8 cellular contexts compared by ENCODE assay signal in genomic region chr16:46387720-46388119, GRCh38.
DNase-seq lines count a peak whose midpoint lies in the region; ATAC-seq and TF ChIP-seq lines count a peak whose summit lies in the region.
"Not testable (repeated sequence)": the region's sequence is repeated elsewhere in the genome, so short reads cannot be mapped to it uniquely, and the experiment has no call there.

No MANE protein-coding gene starts in this region.

- not testable (repeated sequence) for H2AFZ ChIP-seq in GM23338

- not testable (repeated sequence) for H3K4me3 Mint-ChIP-seq in GM23338; activated T-helper 1 cell treated with anti-CD3 and anti-CD28 coated beads, Interleukin-12 subunit alpha, Interleukin-12 subunit beta, Interleukin-2, Interleukin-4 antibody, amounts not matched to agents 30 ng/mL and 10 ng/mL and 1 ng/mL, durations not matched to agents 14 hours and 24 hours and 36 hours

- H3K4me3 ChIP-seq in GM23338 (peak overlapping the region; percentile 0; the same call in 1 of the 2 replicates), left lung (peak overlapping the region in 1 of 2 donors; percentile 0)
- H3K4me3 ChIP-seq in colonic mucosa, ovary, uterus: not testable (repeated sequence)

- not testable (repeated sequence) for H3F3A ChIP-seq in GM23338 (replicated peaks; ENCODE audit: low read depth)

- H3K4me1 Mint-ChIP-seq in GM23338; activated T-helper 1 cell treated with anti-CD3 and anti-CD28 coated beads, Interleukin-12 subunit alpha, Interleukin-12 subunit beta, Interleukin-2, Interleukin-4 antibody, amounts not matched to agents 30 ng/mL and 10 ng/mL and 1 ng/mL, durations not matched to agents 14 hours and 24 hours and 36 hours (ENCODE audit: low read depth): not testable (repeated sequence)

- H3K36me3 Mint-ChIP-seq in GM23338 (ENCODE audit: low read depth) = peaks cover 22% of the 10 kb centered on the region
- not testable (repeated sequence) for H3K36me3 Mint-ChIP-seq in activated T-helper 1 cell treated with anti-CD3 and anti-CD28 coated beads, Interleukin-12 subunit alpha, Interleukin-12 subunit beta, Interleukin-2, Interleukin-4 antibody, amounts not matched to agents 30 ng/mL and 10 ng/mL and 1 ng/mL, durations not matched to agents 14 hours and 24 hours and 36 hours (ENCODE audit: low read depth)

- not testable (repeated sequence) for H3K36me3 ChIP-seq in GM23338 (ENCODE audit: insufficient read depth); colonic mucosa; left lung; ovary; uterus

- intact Hi-C loops in activated T-helper 1 cell treated with anti-CD3 and anti-CD28 coated beads, Interleukin-12 subunit alpha, Interleukin-12 subunit beta, Interleukin-2, Interleukin-4 antibody, amounts not matched to agents 30 ng/mL and 10 ng/mL and 1 ng/mL, durations not matched to agents 14 hours and 24 hours and 36 hours (cut with micrococcal nuclease); colonic mucosa (cut with DNase I); left lung (cut with DNase I); ovary (cut with DNase I); uterus (cut with DNase I; ENCODE audit: low total_unique reads): not testable (repeated sequence)

- H3K27me3 Mint-ChIP-seq in GM23338 (ENCODE audit: insufficient read depth, low read depth, poor library complexity); activated T-helper 1 cell treated with anti-CD3 and anti-CD28 coated beads, Interleukin-12 subunit alpha, Interleukin-12 subunit beta, Interleukin-2, Interleukin-4 antibody, amounts not matched to agents 30 ng/mL and 10 ng/mL and 1 ng/mL, durations not matched to agents 14 hours and 24 hours and 36 hours (ENCODE audit: insufficient read depth): not testable (repeated sequence)

- H3K9me2 ChIP-seq in GM23338 (ENCODE audit: insufficient read depth) = not testable (repeated sequence)

- not testable (repeated sequence) for H4K20me1 ChIP-seq in GM23338 (replicated peaks; ENCODE audit: insufficient read depth)

- H3K9me3 Mint-ChIP-seq in GM23338 = peaks cover 23% of the 10 kb centered on the region
- H3K9me3 Mint-ChIP-seq in activated T-helper 1 cell treated with anti-CD3 and anti-CD28 coated beads, Interleukin-12 subunit alpha, Interleukin-12 subunit beta, Interleukin-2, Interleukin-4 antibody, amounts not matched to agents 30 ng/mL and 10 ng/mL and 1 ng/mL, durations not matched to agents 14 hours and 24 hours and 36 hours = peaks cover 19% of the 10 kb centered on the region

- H3K4me2 ChIP-seq in GM23338 = not testable (repeated sequence)

- H3K9me3 ChIP-seq in colonic mucosa, ovary, uterus: not testable (repeated sequence)
- peaks cover 14 to 17% of the 10 kb centered on the region in 2 donors for H3K9me3 ChIP-seq in left lung

- TF ChIP-seq CTCF in GM23338 (conservative IDR thresholded peaks at IDR 0.05; ENCODE audit: low read depth in 2 of 2); colonic mucosa (IDR thresholded peaks at IDR 0.05); left lung (IDR thresholded peaks at IDR 0.05); ovary (IDR thresholded peaks at IDR 0.05); uterus (IDR thresholded peaks at IDR 0.05): not testable (repeated sequence)

- not testable (repeated sequence) for H3K4me1 ChIP-seq in GM23338 (ENCODE audit: insufficient read depth); colonic mucosa; left lung; ovary (ENCODE audit: insufficient read depth); uterus

- not testable (repeated sequence) for TF ChIP-seq POLR2A in ovary (IDR thresholded peaks at IDR 0.05); uterus (IDR thresholded peaks at IDR 0.05)

- not testable (repeated sequence) for DNase-seq in GM23338 (ENCODE audit: low spot score)
- peak; percentile 49 for DNase-seq in activated CD4-positive, alpha-beta T cell treated with anti-CD3 and anti-CD28 coated beads for 1 hour
- DNase-seq in activated T-helper 1 cell treated with anti-CD3 and anti-CD28 coated beads, Interleukin-12 subunit alpha, Interleukin-12 subunit beta, Interleukin-2, Interleukin-4 antibody, amounts not matched to agents 30 ng/mL and 10 ng/mL and 1 ng/mL, durations not matched to agents 14 hours and 24 hours and 36 hours (ENCODE audit: low spot score) = peak; percentile 92
- DNase-seq in colonic mucosa (peak; percentile 95), left lung (peak in 1 of 2 donors; percentile 81), ovary (peak in 3 of 5 donors; percentile 58 to 80 (median 71)), uterus (peak; percentile 59 to 60)
- peak; percentile 38 to 75 for DNase-seq in stimulated activated CD8-positive, alpha-beta memory T cell treated with anti-CD3 and anti-CD28 coated beads, Interleukin-2, amount 100 ng/mL, for 1 hour (ENCODE audit: low read depth in 2 of 2)

- WGBS in ovary, 3 donors = 57 to 68% (median 67%) methylated on average over 15 of the region's 15 CpGs

- not testable (repeated sequence) for H3K9ac ChIP-seq in colonic mucosa (ENCODE audit: low read depth in 2 of 2, low read length in 2 of 2)

- TF ChIP-seq EP300 in ovary (IDR thresholded peaks at IDR 0.05) = not testable (repeated sequence)

- ATAC-seq in GM23338 = not testable (repeated sequence)
- ATAC-seq in left lung = peak; percentile 0

- not testable (repeated sequence) for H3K27me3 ChIP-seq in GM23338 (ENCODE audit: insufficient read depth); colonic mucosa; left lung; ovary; uterus

- H3K27ac ChIP-seq in GM23338 (ENCODE audit: low read depth); colonic mucosa; uterus: not testable (repeated sequence)
- H3K27ac ChIP-seq in left lung (peak overlapping the region in 1 of 2 donors; percentile 0), ovary (peak overlapping the region in 1 of 2 donors; percentile 0)

- H3K27ac Mint-ChIP-seq in GM23338; activated T-helper 1 cell treated with anti-CD3 and anti-CD28 coated beads, Interleukin-12 subunit alpha, Interleukin-12 subunit beta, Interleukin-2, Interleukin-4 antibody, amounts not matched to agents 30 ng/mL and 10 ng/mL and 1 ng/mL, durations not matched to agents 14 hours and 24 hours and 36 hours: not testable (repeated sequence)

- not testable (repeated sequence) for H3K79me2 ChIP-seq in GM23338 (replicated peaks; ENCODE audit: insufficient read depth)
